8 cellular contexts compared by ENCODE assay signal in the genomic region with DNA sequence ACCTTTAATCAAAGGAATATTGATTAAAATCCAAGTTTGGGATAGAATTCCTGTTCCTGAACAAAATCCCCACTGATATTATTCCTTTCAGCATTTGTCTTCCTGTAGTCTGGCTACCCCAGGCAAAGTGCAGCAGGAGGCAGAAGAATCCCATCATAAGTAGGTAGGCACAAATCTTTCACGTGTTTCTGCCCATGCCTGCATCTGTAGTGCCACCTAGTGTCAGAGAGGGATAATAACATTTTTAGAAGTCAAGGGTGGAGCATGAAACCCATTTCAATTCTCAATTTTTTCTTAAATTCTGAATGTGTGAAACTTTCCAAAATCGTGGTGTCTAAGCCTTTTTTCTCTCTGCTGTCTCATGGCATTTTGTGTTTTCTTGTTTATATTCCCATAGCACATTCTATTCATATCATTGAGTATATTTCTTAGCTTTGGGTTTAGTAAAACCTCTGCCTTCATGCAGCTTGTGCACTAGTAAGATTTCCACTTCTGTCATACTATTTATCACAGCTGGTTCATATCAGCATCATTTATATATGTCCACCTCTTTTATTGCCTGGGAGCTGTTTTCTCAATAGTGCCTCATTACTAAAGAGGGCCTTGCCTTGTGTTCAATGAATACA. TPM values are rescaled to one million over a fixed set of nuclear protein-coding genes. Genes with fewer than 3 reads are reported as not detected.
DNase-seq lines count a peak whose midpoint lies in the region; ATAC-seq and TF ChIP-seq lines count a peak whose summit lies in the region.

No MANE protein-coding gene starts in this region.

- CTCF ChIA-PET in activated CD8-positive, alpha-beta T cell treated with anti-CD3 and anti-CD28 coated beads for 36 hours (lab: Charles Lee) = interaction anchor here (0.6 to 4.3 kb wide), 18 partner anchors 9 to 263 kb away, joined by 3 to 26 read pairs (median 3); partner anchors contain the start of gene RERG

- no peaks in the 10 kb centered on the region for H3K27me3 ChIP-seq in ovary

- POLR2A ChIA-PET in activated CD8-positive, alpha-beta T cell treated with anti-CD3 and anti-CD28 coated beads for 36 hours (lab: Charles Lee) = no interaction called here

- H3K4me1 ChIP-seq in ovary (ENCODE audit: insufficient read depth) = no peaks in the 10 kb centered on the region

- H3K27ac Mint-ChIP-seq in activated CD8-positive, alpha-beta T cell treated with anti-CD3 and anti-CD28 coated beads for 36 hours = no peak overlapping the region

- no peaks in the 10 kb centered on the region for H3K36me3 Mint-ChIP-seq in activated CD8-positive, alpha-beta T cell treated with anti-CD3 and anti-CD28 coated beads for 36 hours (ENCODE audit: low read depth)

- H3K9me3 Mint-ChIP-seq in activated CD8-positive, alpha-beta T cell treated with anti-CD3 and anti-CD28 coated beads for 36 hours = no peaks in the 10 kb centered on the region

- TF ChIP-seq CTCF in activated CD8-positive, alpha-beta T cell treated with anti-CD3 and anti-CD28 coated beads for 36 hours (IDR thresholded peaks at IDR 0.05) = peak; percentile 88
- peak; percentile 73 to 84 (median 82) for TF ChIP-seq CTCF in ovary (IDR thresholded peaks at IDR 0.05)

- H3K4me3 Mint-ChIP-seq in activated CD8-positive, alpha-beta T cell treated with anti-CD3 and anti-CD28 coated beads for 36 hours = no peak overlapping the region

- ATAC-seq in GM19395 (IDR thresholded peaks at IDR 0.05; ENCODE audit: unreplicated experiment) = peak; percentile 89
- peak; percentile 70 for ATAC-seq in HG03520 (IDR thresholded peaks at IDR 0.05; ENCODE audit: unreplicated experiment)
- ATAC-seq in activated CD8-positive, alpha-beta T cell treated with anti-CD3 and anti-CD28 coated beads for 36 hours = peak; percentile 76

- H3K36me3 ChIP-seq in ovary = no peaks in the 10 kb centered on the region

- H3K9me3 ChIP-seq in ovary = no peaks in the 10 kb centered on the region

- TF ChIP-seq POLR2A in ovary (IDR thresholded peaks at IDR 0.05) = no peak

- peaks cover 2% of the 10 kb centered on the region for H3K4me1 Mint-ChIP-seq in activated CD8-positive, alpha-beta T cell treated with anti-CD3 and anti-CD28 coated beads for 36 hours (ENCODE audit: low read depth)

- intact Hi-C loops in activated CD8-positive, alpha-beta T cell treated with anti-CD3 and anti-CD28 coated beads for 36 hours (cut with micrococcal nuclease) = no loop called here
- intact Hi-C loops in ovary (cut with DNase I) = loop anchor here in 2 of 4 donors (5.0 kb wide), 2 partner anchors 42 to 117 kb away; no protein-coding TSS in a partner anchor

- no peak for TF ChIP-seq EP300 in ovary (IDR thresholded peaks at IDR 0.05)

- 0% methylated on average over 2 of the region's 2 CpGs for WGBS in ovary, 3 donors

- no peak overlapping the region for H3K27ac ChIP-seq in ovary

- peak; percentile 71 for DNase-seq in DMS153 treated with DMSO at 0.1 percent for 48 hours (lab: John Stamatoyannopoulos, UW; ENCODE audit: unreplicated experiment)
- peak; percentile 10 for DNase-seq in NCI-H524 treated with DMSO at 0.1 percent for 48 hours (lab: John Stamatoyannopoulos, UW)
- DNase-seq in activated CD8-positive, alpha-beta T cell treated with anti-CD3 and anti-CD28 coated beads for 36 hours = peak; percentile 48
- peak; percentile 71 for DNase-seq in fibroblast of the conjunctiva (ENCODE audit: low read depth)
- DNase-seq in ovary = peak in 4 of 5 donors; percentile 18 to 50 (median 30)
- DNase-seq in ecto neural progenitor cell (ENCODE audit: low spot score) = no peak

- H3K4me3 ChIP-seq in ovary = no peak overlapping the region

- H3K27me3 Mint-ChIP-seq in activated CD8-positive, alpha-beta T cell treated with anti-CD3 and anti-CD28 coated beads for 36 hours = peaks cover 2% of the 10 kb centered on the region

RNA-seq across cellular contexts. Expression of gene RERG, which starts 47.8 kb away (rescaled TPM):
- not detected for total RNA-seq in activated CD8-positive, alpha-beta T cell treated with anti-CD3 and anti-CD28 coated beads for 36 hours
- 10 to 100 TPM; 12.9 to 87.2 (median 36.7) TPM for total RNA-seq in ovary
- polyA plus RNA-seq in ovary = 10 to 100 TPM; 14.2 to 96.8 TPM

RNA-seq across cellular contexts. Expression of gene PTPRO, which starts 53.3 kb away (rescaled TPM):
- total RNA-seq in activated CD8-positive, alpha-beta T cell treated with anti-CD3 and anti-CD28 coated beads for 36 hours = under 1 TPM; 0.47 to 0.63 TPM
- 1 to 10 TPM in 3 of 7 donors, under 1 TPM in 4; 0.30 to 2.1 (median 0.83) TPM for total RNA-seq in ovary
- 1 to 10 TPM in 1 of 2 donors, under 1 TPM in 1; 0.58 to 3.7 TPM for polyA plus RNA-seq in ovary

Comparison
In these comparisons a context has a peak if more than half of its experiments do, and no peak if none do; other contexts are left out.
1. RNA of gene RERG, which starts 47.8 kb away (total RNA-seq): 12.9 to 87.2 TPM in ovary; not detected in activated CD8-positive, alpha-beta T cell treated with anti-CD3 and anti-CD28 coated beads for 36 hours; every median in the first group is over 10 times any median in the second.
2. Peak in every context shown above with its lines, with median percentiles within 50 percentile points of each other: ATAC-seq.